Comparison of ENCODE assay signal across 8 cellular contexts in genomic region chr5:35815089-35815936, GRCh38. TPM values are rescaled to one million over a fixed set of nuclear protein-coding genes. Genes with fewer than 3 reads are reported as not detected.
DNase-seq lines count a peak whose midpoint lies in the region; ATAC-seq, FAIRE-seq and TF ChIP-seq lines count a peak whose summit lies in the region.

No MANE protein-coding gene starts in this region.

- peaks cover 5% of the 10 kb centered on the region for H3K4me1 Mint-ChIP-seq in MCF 10A (ENCODE audit: insufficient read depth, unreplicated experiment)
- H3K4me1 Mint-ChIP-seq in T-helper 17 cell: peaks cover 23% of the 10 kb centered on the region

- DNase-seq in MCF 10A (ENCODE audit: unreplicated experiment): peak; percentile 25
- no peak for DNase-seq in breast epithelium (ENCODE audit: low spot score in 2 of 2)
- no peak for DNase-seq in T-helper 17 cell
- DNase-seq in keratinocyte (ENCODE audit: low read depth, low spot score): no peak
- no peak for DNase-seq in HuH-7.5 (ENCODE audit: low spot score)
- DNase-seq in GM19238 (ENCODE audit: insufficient read length, low spot score): no peak

- TF ChIP-seq POLR2A in breast epithelium (IDR thresholded peaks at IDR 0.05): no peak

- no peak overlapping the region for H3K27ac ChIP-seq in breast epithelium
- H3K27ac ChIP-seq in keratinocyte (ENCODE audit: control insufficient read depth, insufficient read depth, low read length): no peak overlapping the region

- BruUV-seq in MCF 10A (replicated peaks; lab: Mats Ljungman, UMichigan): no TSS peak

- H3K4me3 ChIP-seq in breast epithelium (no peak overlapping the region), keratinocyte (ENCODE audit: control insufficient read depth in 2 of 3, extremely low read depth in 1 of 3, insufficient read depth in 2 of 3, low read depth in 1 of 3, low read length in 3 of 3) (no peak overlapping the region)

- H3K27me3 Mint-ChIP-seq in MCF 10A (ENCODE audit: insufficient read depth, unreplicated experiment) (no peaks in the 10 kb centered on the region), T-helper 17 cell (no peaks in the 10 kb centered on the region)

- intact Hi-C loops in MCF 10A (cut with micrococcal nuclease) (no loop called here), breast epithelium (cut with DNase I; ENCODE audit: low total_unique reads) (no loop called here)

- H3K36me3 ChIP-seq in breast epithelium: no peaks in the 10 kb centered on the region
- H3K36me3 ChIP-seq in keratinocyte (ENCODE audit: control insufficient read depth in 2 of 2, extremely low read depth in 1 of 2, insufficient read depth in 2 of 2, low read length in 2 of 2): no peaks in the 10 kb centered on the region

- H3K36me3 Mint-ChIP-seq in MCF 10A (ENCODE audit: insufficient read depth, unreplicated experiment) (no peaks in the 10 kb centered on the region), T-helper 17 cell (ENCODE audit: low read depth) (no peaks in the 10 kb centered on the region)

- H3K27ac Mint-ChIP-seq in MCF 10A (ENCODE audit: low read depth, unreplicated experiment) (no peak overlapping the region), T-helper 17 cell (no peak overlapping the region)

- H3K79me2 ChIP-seq in keratinocyte (ENCODE audit: control insufficient read depth, insufficient read depth, low read length): no peaks in the 10 kb centered on the region

- no peaks in the 10 kb centered on the region for H4K20me1 ChIP-seq in keratinocyte (ENCODE audit: control insufficient read depth, extremely low read depth, insufficient read depth, low read length)

- ATAC-seq in HG03354 (IDR thresholded peaks at IDR 0.05; ENCODE audit: poor library complexity, severe bottlenecking, unreplicated experiment): peak; percentile 80
- ATAC-seq in T-helper 17 cell: peak; percentile 29
- ATAC-seq in HG02642 (IDR thresholded peaks at IDR 0.05; ENCODE audit: poor library complexity, unreplicated experiment): no peak

- no peaks in the 10 kb centered on the region for H3K9me3 Mint-ChIP-seq in MCF 10A (ENCODE audit: unreplicated experiment)

- no peak overlapping the region for H3K9ac ChIP-seq in keratinocyte (ENCODE audit: control insufficient read depth, extremely low read depth, insufficient read depth, low read length)

- FAIRE-seq in keratinocyte (lab: Jason Lieb, UNC): no peak

- no peak overlapping the region for H2AFZ ChIP-seq in keratinocyte (ENCODE audit: control insufficient read depth, low read length)

- dilution Hi-C loops in keratinocyte (cut with MboI; ENCODE audit: extremely low pct_ligation_motif_present, low sequenced_read_pairs): no loop called here

- H3K9me1 ChIP-seq in keratinocyte (ENCODE audit: control insufficient read depth, extremely low read depth, insufficient read depth, low read length): no peaks in the 10 kb centered on the region

- no peaks in the 10 kb centered on the region for H3K27me3 ChIP-seq in breast epithelium
- H3K27me3 ChIP-seq in keratinocyte (ENCODE audit: control insufficient read depth, extremely low read depth, insufficient read depth, low read length): peaks cover 6% of the 10 kb centered on the region

- no peak overlapping the region for H3K4me3 Mint-ChIP-seq in MCF 10A (ENCODE audit: unreplicated experiment)
- H3K4me3 Mint-ChIP-seq in T-helper 17 cell: no peak overlapping the region

- H3K4me2 ChIP-seq in keratinocyte (ENCODE audit: control insufficient read depth, extremely low read depth, insufficient read depth, low read depth, low read length): no peak overlapping the region

- H3K4me1 ChIP-seq in breast epithelium (no peaks in the 10 kb centered on the region), keratinocyte (ENCODE audit: control insufficient read depth, extremely low read depth, insufficient read depth, low read length) (no peaks in the 10 kb centered on the region)

- POLR2A ChIA-PET in MCF 10A (lab: Yijun Ruan, JAX): no interaction called here

- CTCF ChIA-PET in MCF 10A (lab: Yijun Ruan, JAX): no interaction called here

- no peaks in the 10 kb centered on the region for H3K9me3 ChIP-seq in breast epithelium
- H3K9me3 ChIP-seq in T-helper 17 cell (ENCODE audit: control insufficient read depth, low read length, poor library complexity, severe bottlenecking): no peaks in the 10 kb centered on the region
- no peaks in the 10 kb centered on the region for H3K9me3 ChIP-seq in keratinocyte (ENCODE audit: control insufficient read depth, low read depth, low read length)

- TF ChIP-seq CTCF in MCF 10A (IDR thresholded peaks at IDR 0.05; ENCODE audit: unreplicated experiment) (no peak), breast epithelium (IDR thresholded peaks at IDR 0.05) (peak in 1 of 3 donors; percentile 14), keratinocyte (optimal IDR thresholded peaks at IDR 0.05 in 1 of 3, IDR thresholded peaks at IDR 0.05 in 1 of 3, conservative IDR thresholded peaks at IDR 0.05 in 1 of 3; ENCODE audit: extremely low read depth in 1 of 3, insufficient read depth in 2 of 3, low read length in 3 of 3) (peak; percentile 55 to 73 (median 63))

RNA-seq across cellular contexts. Expression of gene IL7R, which starts 41.4 kb away (rescaled TPM):
- total RNA-seq in MCF 10A (2022) (0.26 and 0.44 TPM in 2 replicates), breast epithelium (10 to 100 TPM; 10.1 to 26.1 (median 16.7) TPM), T-helper 17 cell (1,000 to 10,000 TPM in 1 of 2 donors, 100 to 1,000 TPM in 1; 860 to 1,128 TPM)
- 2.8 to 5.9 TPM (median 4.7 TPM) in 3 replicates for polyA plus RNA-seq in keratinocyte
- polyA plus RNA-seq in keratinocyte (2011; ENCODE audit: low read depth): not detected
- 1.7 and 2.7 TPM in 2 replicates for polyA plus RNA-seq in keratinocyte (2011; cell fraction: cytosol; rRNA removed)
- polyA plus RNA-seq in keratinocyte (2011; cell fraction: nucleus; rRNA removed): 4.5 and 5.1 TPM in 2 replicates
- polyA plus RNA-seq in keratinocyte (2012; ENCODE audit: low replicate concordance): 4.6 TPM in 1 of 2 replicates, not detected in the other
- 2.7 to 8.5 TPM (median 4.6 TPM) in 3 replicates for polyA minus RNA-seq in keratinocyte
- polyA minus RNA-seq in keratinocyte (2011; cell fraction: cytosol; rRNA and poly(A)+ RNA removed): 1.9 TPM
- polyA minus RNA-seq in keratinocyte (2011; cell fraction: nucleus; rRNA and poly(A)+ RNA removed): 3.6 and 6.4 TPM in 2 replicates

Comparison
In these comparisons a context has a peak if more than half of its experiments do, and no peak if none do; other contexts are left out.
1. RNA of gene IL7R, which starts 41.4 kb away (total RNA-seq): 860 to 1,128 TPM in T-helper 17 cell; 10.1 to 26.1 TPM in breast epithelium and 0.26 to 0.44 TPM in MCF 10A; every median in the first group is over 10 times any median in the second.